In the genomic region with DNA sequence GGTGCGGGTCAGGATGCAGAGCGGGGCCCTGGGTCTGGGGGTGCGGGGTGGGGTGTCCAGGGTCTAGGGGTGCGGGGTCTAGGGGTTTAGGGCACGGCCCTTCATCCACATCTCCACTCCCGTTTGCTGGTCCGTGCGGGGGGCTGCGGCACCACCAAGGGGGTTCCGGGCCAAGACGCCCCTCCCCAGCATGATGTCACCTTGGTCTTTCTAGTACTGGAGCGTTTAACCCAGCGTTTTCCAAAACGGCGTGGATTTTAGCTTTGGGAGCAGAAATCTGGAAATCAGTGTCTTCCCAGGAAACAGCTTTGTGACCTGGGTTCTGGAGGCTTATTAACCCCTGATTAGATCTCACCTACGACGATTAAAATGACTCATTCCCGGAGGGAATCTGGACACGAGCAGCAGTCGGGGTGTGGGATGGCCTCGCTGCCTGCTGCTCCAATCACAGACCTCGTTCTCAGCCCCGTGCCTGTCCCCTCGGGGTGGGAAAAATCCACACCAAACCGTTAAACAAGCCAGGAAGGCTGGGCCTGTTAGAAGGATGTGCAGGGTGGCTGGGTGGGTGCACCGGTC, we compare ENCODE assay signal across 8 cellular contexts. TPM values are rescaled to one million over a fixed set of nuclear protein-coding genes. Genes with fewer than 3 reads are reported as not detected.
A peak's percentile ranks its signal among the peaks of the same experiment; 100 is the strongest.
DNase-seq lines count a peak whose midpoint lies in the region; ATAC-seq, FAIRE-seq and TF ChIP-seq lines count a peak whose summit lies in the region.

No MANE protein-coding gene starts in this region.

- FAIRE-seq in endothelial cell of umbilical vein (lab: Jason Lieb, UNC) = peak; percentile 97

- no peaks in the 10 kb centered on the region for H3K9me1 ChIP-seq in endothelial cell of umbilical vein (replicated peaks; ENCODE audit: control insufficient read depth, extremely low read depth, insufficient read depth, low read length)

- peak; percentile 64 for TF ChIP-seq POLR2A in endothelial cell of umbilical vein (IDR thresholded peaks at IDR 0.05; ENCODE audit: low read depth, low read length)

- POLR2A ChIA-PET in endothelial cell of umbilical vein (lab: Charles Lee) = no interaction called here

- dilution Hi-C loops in endothelial cell of umbilical vein (cut with MboI; ENCODE audit: extremely low pct_ligation_motif_present, low sequenced_read_pairs) = no loop called here

- no peak for TF ChIP-seq CTCF in endothelial cell of umbilical vein (IDR thresholded peaks at IDR 0.05; ENCODE audit: extremely low read depth in 1 of 2, insufficient read depth in 1 of 2, low read depth in 1 of 2, low read length in 2 of 2)

- H3K79me2 ChIP-seq in endothelial cell of umbilical vein (ENCODE audit: control insufficient read depth, insufficient read depth, low read length) = peaks cover 36% of the 10 kb centered on the region

- peak overlapping the region; percentile 54 for H3K9ac ChIP-seq in endothelial cell of umbilical vein (replicated peaks; ENCODE audit: extremely low read depth, insufficient read depth, low read length)
- H3K9ac ChIP-seq in mucosa of rectum (ENCODE audit: low read depth in 1 of 2, low read length in 2 of 2) = peak overlapping the region; percentile 76 to 85

- no peak overlapping the region for H2AFZ ChIP-seq in endothelial cell of umbilical vein (ENCODE audit: low read depth, low read length)

- H3K4me3 Mint-ChIP-seq in activated T-cell treated with anti-CD3 and anti-CD28 coated beads, Interleukin-2, amount 50 U/mL, for 24 hours = peak overlapping the region; percentile 84

- 1% methylated on average over 24 to 26 of the region's 26 CpGs for WGBS in aorta, 2 donors

- peaks cover 46% of the 10 kb centered on the region for H3K4me1 Mint-ChIP-seq in activated T-cell treated with anti-CD3 and anti-CD28 coated beads, Interleukin-2, amount 50 U/mL, for 24 hours (ENCODE audit: low read depth)

- CTCF ChIA-PET in endothelial cell of umbilical vein (lab: Charles Lee) = interaction anchor here (2.8 kb wide), 1 partner anchor 125 kb away, joined by 13 read pairs; no protein-coding TSS in a partner anchor

- no TSS peak for BruUV-seq in endothelial cell of umbilical vein (replicated peaks; lab: Mats Ljungman, UMichigan)

- peaks cover 34% of the 10 kb centered on the region for H3K36me3 Mint-ChIP-seq in activated T-cell treated with anti-CD3 and anti-CD28 coated beads, Interleukin-2, amount 50 U/mL, for 24 hours (ENCODE audit: low read depth)

- H3K27ac Mint-ChIP-seq in activated T-cell treated with anti-CD3 and anti-CD28 coated beads, Interleukin-2, amount 50 U/mL, for 24 hours = peak overlapping the region; percentile 92

- H3K9me3 ChIP-seq in endothelial cell of umbilical vein (replicated peaks; ENCODE audit: control insufficient read depth, insufficient read depth, low read length) (no peaks in the 10 kb centered on the region), mucosa of rectum (ENCODE audit: control insufficient read depth in 2 of 2, low read length in 2 of 2) (no peaks in the 10 kb centered on the region), aorta (ENCODE audit: control insufficient read depth, low read length) (no peaks in the 10 kb centered on the region)

- H3K4me3 ChIP-seq in endothelial cell of umbilical vein (replicated peaks in 1 of 3; ENCODE audit: insufficient read depth in 1 of 3, low read depth in 1 of 3, low read length in 3 of 3) = peak overlapping the region; percentile 32 to 73 (median 67)
- H3K4me3 ChIP-seq in mucosa of rectum (ENCODE audit: low read length in 2 of 2) = peak overlapping the region; percentile 66 to 83
- peak overlapping the region; percentile 96 to 97 for H3K4me3 ChIP-seq in aorta (ENCODE audit: low read length in 2 of 2)

- H3K27me3 ChIP-seq in endothelial cell of umbilical vein (ENCODE audit: control insufficient read depth in 2 of 2, insufficient read depth in 2 of 2, low read length in 2 of 2) (no peaks in the 10 kb centered on the region), mucosa of rectum (ENCODE audit: control insufficient read depth in 2 of 2, insufficient read depth in 2 of 2, low read length in 2 of 2) (no peaks in the 10 kb centered on the region), aorta (ENCODE audit: control insufficient read depth in 1 of 2, insufficient read depth in 2 of 2, low read length in 1 of 2) (no peaks in the 10 kb centered on the region)

- DNase-seq in activated T-cell treated with anti-CD3 and anti-CD28 coated beads, Interleukin-2, amount 50 U/mL, for 24 hours = peak; percentile 34
- DNase-seq in activated T-cell treated with anti-CD3 and anti-CD28 coated beads for 4 hours (no peak), SK-N-DZ (ENCODE audit: low spot score) (peak; percentile 58), endothelial cell of umbilical vein (ENCODE audit: low read depth, low spot score) (peak; percentile 85), aorta (peak in 1 of 2 donors; percentile 65)
- DNase-seq in activated CD4-positive, CD25-positive, alpha-beta regulatory T cell treated with anti-CD3 and anti-CD28 coated beads, Interleukin-2, amount 50 U/mL, for 72 hours = no peak

- ATAC-seq in aorta (ENCODE audit: low FRiP score) = peak; percentile 1
- no peak for ATAC-seq in HG03139 (IDR thresholded peaks at IDR 0.05; ENCODE audit: unreplicated experiment)

- peaks cover 25% of the 10 kb centered on the region for H3K4me1 ChIP-seq in endothelial cell of umbilical vein (ENCODE audit: control insufficient read depth, extremely low read depth, insufficient read depth, low read length)
- H3K4me1 ChIP-seq in mucosa of rectum (ENCODE audit: control insufficient read depth in 2 of 2, insufficient read depth in 2 of 2, low read length in 2 of 2) = peaks cover 36 to 44% of the 10 kb centered on the region in 2 donors
- H3K4me1 ChIP-seq in aorta (ENCODE audit: control insufficient read depth in 1 of 2, insufficient read depth in 2 of 2, low read length in 2 of 2) = no peaks in the 10 kb centered on the region

- peak overlapping the region; percentile 85 for H3K4me2 ChIP-seq in endothelial cell of umbilical vein (ENCODE audit: insufficient read depth, low read length)

- H3K27me3 Mint-ChIP-seq in activated T-cell treated with anti-CD3 and anti-CD28 coated beads, Interleukin-2, amount 50 U/mL, for 24 hours = no peaks in the 10 kb centered on the region

- H3K36me3 ChIP-seq in endothelial cell of umbilical vein (ENCODE audit: control insufficient read depth in 2 of 2, extremely low read depth in 1 of 2, insufficient read depth in 2 of 2, low read length in 2 of 2) (peaks cover 0 to 2% of the 10 kb centered on the region in 2 experiments), mucosa of rectum (ENCODE audit: control insufficient read depth in 2 of 2, insufficient read depth in 2 of 2, low read length in 2 of 2) (peaks cover 0 to 2% of the 10 kb centered on the region in 2 donors), aorta (ENCODE audit: control insufficient read depth in 1 of 2, insufficient read depth in 2 of 2, low read length in 1 of 2) (no peaks in the 10 kb centered on the region)

- intact Hi-C loops in endothelial cell of umbilical vein (cut with micrococcal nuclease) (no loop called here), aorta (cut with DNase I) (loop anchor here (5.0 to 10.0 kb wide), 2 partner anchors 128 to 411 kb away; no protein-coding TSS in a partner anchor)

- H4K20me1 ChIP-seq in endothelial cell of umbilical vein (replicated peaks; ENCODE audit: control insufficient read depth, extremely low read depth, insufficient read depth, low read length) = peaks cover 2% of the 10 kb centered on the region

- H3K9me3 Mint-ChIP-seq in activated T-cell treated with anti-CD3 and anti-CD28 coated beads, Interleukin-2, amount 50 U/mL, for 24 hours = no peaks in the 10 kb centered on the region

- peak overlapping the region; percentile 56 for H3K27ac ChIP-seq in endothelial cell of umbilical vein (ENCODE audit: insufficient read depth, low read depth, low read length)
- H3K27ac ChIP-seq in mucosa of rectum (ENCODE audit: low read depth in 2 of 2, low read length in 2 of 2) = peak overlapping the region; percentile 85
- H3K27ac ChIP-seq in aorta (ENCODE audit: low read depth in 1 of 2, low read length in 2 of 2) = no peak overlapping the region

TF ChIP-seq in endothelial cell of umbilical vein, 7 proteins besides CTCF, POLR2A, EP300 and RAD21 (continues in another document):
- TF ChIP-seq JUN (IDR thresholded peaks at IDR 0.05; ENCODE audit: borderline replicate concordance, insufficient read depth, insufficient read length, low read depth) (peak; percentile 85), MAX (IDR thresholded peaks at IDR 0.05; ENCODE audit: insufficient read depth, insufficient read length) (no peak), EZH2 (IDR thresholded peaks at IDR 0.05; ENCODE audit: borderline replicate concordance, low read depth, low read length, severe bottlenecking) (no peak)

RNA-seq across cellular contexts. Expression of gene AP2A2, which starts 0.8 kb away (rescaled TPM):
- polyA plus RNA-seq in SK-N-DZ (2014; cell fraction: cytosol; rRNA removed) = 37.5 and 41.1 TPM in 2 replicates
- polyA plus RNA-seq in SK-N-DZ (2014; cell fraction: nucleus; rRNA removed) = 67.3 and 80.9 TPM in 2 replicates
- 92.5 and 92.6 TPM in 2 replicates for total RNA-seq in endothelial cell of umbilical vein
- 89.5 and 109 TPM in 2 replicates for polyA plus RNA-seq in endothelial cell of umbilical vein
- 59.7 and 67.5 TPM in 2 replicates for polyA plus RNA-seq in endothelial cell of umbilical vein (2011; cell fraction: cytosol; rRNA removed)
- polyA plus RNA-seq in endothelial cell of umbilical vein (2011; cell fraction: nucleus; rRNA removed) = 207 and 227 TPM in 2 replicates
- polyA plus RNA-seq in endothelial cell of umbilical vein (2012) = 60.5 and 72.6 TPM in 2 replicates
- 91.0 and 107 TPM in 2 replicates for polyA minus RNA-seq in endothelial cell of umbilical vein
- 42.9 TPM for polyA minus RNA-seq in endothelial cell of umbilical vein (2011; cell fraction: cytosol; rRNA and poly(A)+ RNA removed)
- 99.5 and 108 TPM in 2 replicates for polyA minus RNA-seq in endothelial cell of umbilical vein (2011; cell fraction: nucleus; rRNA and poly(A)+ RNA removed)
- 100 to 1,000 TPM in 1 of 2 donors, 10 to 100 TPM in 1; 93.3 to 147 TPM for total RNA-seq in aorta
- polyA plus RNA-seq in aorta = 10 to 100 TPM; 14.0 to 47.3 TPM

RNA-seq across cellular contexts. Expression of gene CHID1, which starts 15.8 kb away (rescaled TPM):
- polyA plus RNA-seq in SK-N-DZ (2014; cell fraction: cytosol; rRNA removed) = 56.0 and 66.1 TPM in 2 replicates
- polyA plus RNA-seq in SK-N-DZ (2014; cell fraction: nucleus; rRNA removed) = 53.5 and 77.3 TPM in 2 replicates
- total RNA-seq in endothelial cell of umbilical vein (86.2 and 89.8 TPM in 2 replicates), aorta (10 to 100 TPM; 55.4 to 77.4 TPM)
- polyA plus RNA-seq in endothelial cell of umbilical vein (98.2 and 107 TPM in 2 replicates), aorta (10 to 100 TPM; 29.6 to 60.3 TPM)
- 117 and 125 TPM in 2 replicates for polyA plus RNA-seq in endothelial cell of umbilical vein (2011; cell fraction: cytosol; rRNA removed)
- polyA plus RNA-seq in endothelial cell of umbilical vein (2011; cell fraction: nucleus; rRNA removed) = 65.5 and 66.9 TPM in 2 replicates
- 95.2 and 134 TPM in 2 replicates for polyA plus RNA-seq in endothelial cell of umbilical vein (2012)
- polyA minus RNA-seq in endothelial cell of umbilical vein = 75.0 and 96.4 TPM in 2 replicates
- 23.1 TPM for polyA minus RNA-seq in endothelial cell of umbilical vein (2011; cell fraction: cytosol; rRNA and poly(A)+ RNA removed)
- polyA minus RNA-seq in endothelial cell of umbilical vein (2011; cell fraction: nucleus; rRNA and poly(A)+ RNA removed) = 27.8 and 31.1 TPM in 2 replicates

Comparison
In these comparisons a context has a peak if more than half of its experiments do, and no peak if none do; other contexts are left out.
1. DNase-seq: peak in activated T-cell treated with anti-CD3 and anti-CD28 coated beads, Interleukin-2, amount 50 U/mL, for 24 hours (single experiment), SK-N-DZ (single experiment) and endothelial cell of umbilical vein (single experiment); none in activated T-cell treated with anti-CD3 and anti-CD28 coated beads for 4 hours (single experiment) and activated CD4-positive, CD25-positive, alpha-beta regulatory T cell treated with anti-CD3 and anti-CD28 coated beads, Interleukin-2, amount 50 U/mL, for 72 hours (single experiment).
2. H3K27ac ChIP-seq: peak in endothelial cell of umbilical vein (single experiment) and mucosa of rectum (2 of 2); none in aorta (0 of 2).
3. Peak in every context shown above with its lines, with median percentiles within 50 percentile points of each other: H3K4me3 ChIP-seq.